In the genomic region with DNA sequence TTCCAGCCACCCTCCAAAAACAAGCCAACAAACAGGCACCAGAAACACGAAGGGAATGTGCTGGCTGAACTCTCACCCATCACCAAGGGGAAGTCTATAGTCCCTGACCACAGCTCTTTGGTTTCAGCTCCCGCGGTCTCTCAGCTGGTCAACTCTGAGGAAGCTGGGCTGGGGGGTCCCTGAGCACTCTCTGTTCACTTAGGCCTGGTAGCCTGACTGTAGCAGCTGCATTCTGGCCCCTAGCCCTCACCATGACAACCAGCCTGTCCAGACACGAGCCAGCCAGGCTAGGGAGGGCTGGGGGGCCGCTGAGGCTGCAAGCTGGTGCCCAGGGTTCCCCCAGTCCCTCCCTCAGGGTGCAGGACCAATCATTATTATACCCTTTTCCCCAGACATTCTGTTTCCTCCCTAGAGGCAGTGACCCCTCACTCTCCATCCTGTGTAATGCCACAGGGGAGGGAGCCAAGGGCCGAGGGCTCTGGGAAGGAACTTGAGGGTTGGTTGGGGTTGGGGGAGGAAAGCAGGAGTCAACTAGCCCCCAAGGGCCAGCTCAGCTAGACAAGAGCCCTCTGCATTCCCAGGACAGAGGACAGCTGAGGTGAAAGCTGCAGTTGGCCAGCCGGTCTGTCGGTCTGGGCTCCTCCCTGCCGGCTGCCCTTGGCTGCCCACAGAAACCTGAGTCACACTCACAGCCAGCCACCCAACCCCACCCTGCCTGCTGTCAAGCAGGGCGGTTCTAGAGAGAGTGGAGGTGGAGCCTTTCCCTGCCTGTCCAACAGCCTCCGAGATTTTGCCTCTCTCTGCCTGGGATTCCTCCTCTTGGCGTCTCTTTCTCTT, we compare ENCODE assay signal across 8 cellular contexts. TPM values are rescaled to one million over a fixed set of nuclear protein-coding genes. Genes with fewer than 3 reads are reported as not detected.
DNase-seq lines count a peak whose midpoint lies in the region; ATAC-seq and TF ChIP-seq lines count a peak whose summit lies in the region.

No MANE protein-coding gene starts in this region.

- H3K36me3 Mint-ChIP-seq in IgD-negative memory B cell: peaks cover 1% of the 10 kb centered on the region
- no peaks in the 10 kb centered on the region for H3K36me3 Mint-ChIP-seq in naive B cell

- TF ChIP-seq CTCF in PC-3 (conservative IDR thresholded peaks at IDR 0.05; ENCODE audit: low read depth, low read length) (no peak), esophagus muscularis mucosa (IDR thresholded peaks at IDR 0.05) (no peak)

- peak; percentile 98 for DNase-seq in DMS 273 (lab: John Stamatoyannopoulos, UW; ENCODE audit: unreplicated experiment)
- peak; percentile 95 for DNase-seq in PC-3
- DNase-seq in activated T-helper 1 cell treated with Interleukin-2 at 50 U/mL for 16 hours (ENCODE audit: low read depth): peak; percentile 63
- peak; percentile 98 for DNase-seq in esophagus muscularis mucosa (ENCODE audit: extremely low spot score)
- DNase-seq in naive B cell: peak; percentile 37
- peak; percentile 83 for DNase-seq in stimulated activated naive CD8-positive, alpha-beta T cell treated with anti-CD3 and anti-CD28 coated beads, Interleukin-15, Interleukin-2, amounts not matched to agents 100 U/mL and 50 U/mL, for 24 hours

- H3K27me3 Mint-ChIP-seq in IgD-negative memory B cell: no peaks in the 10 kb centered on the region
- H3K27me3 Mint-ChIP-seq in naive B cell: no peaks in the 10 kb centered on the region

- peak overlapping the region; percentile 97 to 100 (median 100) for H3K4me3 Mint-ChIP-seq in IgD-negative memory B cell
- H3K4me3 Mint-ChIP-seq in naive B cell: peak overlapping the region in 7 of 8 donors; percentile 94 to 100 (median 99)

- CTCF ChIA-PET in PC-3 (lab: Charles Lee): interaction anchor here (0.6 to 1.8 kb wide), 9 partner anchors 12 to 192 kb away, joined by 3 to 31 read pairs (median 5); partner anchors contain the start of genes SH3D21 and THRAP3

- peak overlapping the region; percentile 49; the same call in 1 of the 2 replicates for H2AFZ ChIP-seq in PC-3 (ENCODE audit: low read length)

- 0 out of 2 replicates have a peak, but pooled peaks cover 7% of the 10 kb centered on the region for H4K20me1 ChIP-seq in PC-3 (ENCODE audit: low read length)

- no peaks in the 10 kb centered on the region for H3F3A ChIP-seq in PC-3 (ENCODE audit: low read length, unreplicated experiment)

- H3K4me1 ChIP-seq in PC-3 (ENCODE audit: insufficient read depth, low read length) (peaks cover 34% of the 10 kb centered on the region), esophagus muscularis mucosa (peaks cover 51 to 81% (median 70%) of the 10 kb centered on the region in 4 donors)

- H3K9ac ChIP-seq in PC-3 (ENCODE audit: low read length): peak overlapping the region; percentile 81

- H3K4me1 Mint-ChIP-seq in IgD-negative memory B cell (peaks cover 38 to 42% (median 41%) of the 10 kb centered on the region in 3 donors), naive B cell (peaks cover 44 to 71% (median 66%) of the 10 kb centered on the region in 3 donors)

- 13% methylated on average over 9 of the region's 12 CpGs for WGBS in esophagus muscularis mucosa

- H3K4me3 ChIP-seq in PC-3 (ENCODE audit: low read length) (peak overlapping the region; percentile 45), esophagus muscularis mucosa (peak overlapping the region; percentile 29 to 87 (median 36))

- 0 out of 2 replicates have a peak, but pooled peaks cover 4% of the 10 kb centered on the region for H3K36me3 ChIP-seq in PC-3 (ENCODE audit: low read depth, low read length)
- H3K36me3 ChIP-seq in esophagus muscularis mucosa: peaks cover 0 to 11% (median 0%) of the 10 kb centered on the region in 4 donors

- no peak for TF ChIP-seq POLR2A in esophagus muscularis mucosa (IDR thresholded peaks at IDR 0.05; ENCODE audit: low read depth)

- H3K27ac Mint-ChIP-seq in IgD-negative memory B cell (peak overlapping the region; percentile 94 to 100 (median 100)), naive B cell (peak overlapping the region; percentile 98 to 100 (median 99))

- POLR2A ChIA-PET in PC-3 (lab: Charles Lee; ENCODE audit: unreplicated experiment): interaction anchor here (0.5 to 1.0 kb wide), 5 partner anchors 22 to 149 kb away, joined by 3 to 14 read pairs (median 3); no protein-coding TSS in a partner anchor

- BruUV-seq in PC-3 (replicated peaks; lab: Mats Ljungman, UMichigan): no TSS peak

- H3K4me2 ChIP-seq in PC-3 (ENCODE audit: low read length): peak overlapping the region; percentile 81

- no peaks in the 10 kb centered on the region for H3K9me2 ChIP-seq in PC-3 (replicated peaks; ENCODE audit: low read length)

- H3K27me3 ChIP-seq in PC-3 (ENCODE audit: low read length) (no peaks in the 10 kb centered on the region), esophagus muscularis mucosa (no peaks in the 10 kb centered on the region)

- H3K27ac ChIP-seq in PC-3 (ENCODE audit: low read length) (peak overlapping the region; percentile 96), esophagus muscularis mucosa (replicated peaks in 1 of 4) (peak overlapping the region; percentile 93 to 98 (median 96))

- TF ChIP-seq EP300 in esophagus muscularis mucosa (IDR thresholded peaks at IDR 0.05): no peak

- no peaks in the 10 kb centered on the region for H3K9me3 ChIP-seq in PC-3 (ENCODE audit: low read length)
- H3K9me3 ChIP-seq in esophagus muscularis mucosa: no peaks in the 10 kb centered on the region

- H3K9me3 Mint-ChIP-seq in IgD-negative memory B cell (no peaks in the 10 kb centered on the region), naive B cell (no peaks in the 10 kb centered on the region)

- H3K79me2 ChIP-seq in PC-3 (ENCODE audit: low read length): peaks cover 33% of the 10 kb centered on the region

- ATAC-seq in GM21529 (IDR thresholded peaks at IDR 0.05; ENCODE audit: unreplicated experiment) (peak; percentile 52), PC-3 (peak; percentile 77), naive B cell (ENCODE audit: low read depth in 2 of 2) (peak in 1 of 2 donors; percentile 7)
- ATAC-seq in stimulated activated naive CD8-positive, alpha-beta T cell treated with anti-CD3 and anti-CD28 coated beads, Interleukin-15, Interleukin-2, amounts not matched to agents 100 U/mL and 50 U/mL, for 24 hours: peak; percentile 65

- intact Hi-C loops in PC-3 (cut with micrococcal nuclease): no loop called here
- intact Hi-C loops in esophagus muscularis mucosa (cut with DNase I): loop anchor here (10.0 kb wide), 1 partner anchor 234 kb away; the partner anchor contains the start of gene STK40

RNA-seq across cellular contexts. Expression of gene TRAPPC3, which starts 1.2 kb away (rescaled TPM):
- 101 TPM for polyA plus RNA-seq in IgD-negative memory B cell
- 119 and 236 TPM in 2 replicates for total RNA-seq in PC-3 (2014; rRNA removed)
- 100 to 1,000 TPM in 3 of 4 donors, 10 to 100 TPM in 1; 97.9 to 164 (median 122) TPM for total RNA-seq in esophagus muscularis mucosa
- 100 to 1,000 TPM; 103 to 185 (median 109) TPM for polyA plus RNA-seq in naive B cell (ENCODE audit: low read depth in 6 of 6)

RNA-seq across cellular contexts. Expression of gene MAP7D1, which starts 5.4 kb away (rescaled TPM):
- polyA plus RNA-seq in IgD-negative memory B cell (11.4 TPM), naive B cell (ENCODE audit: low read depth in 6 of 6) (10 to 100 TPM in 1 of 6 donors, 1 to 10 TPM in 5; 2.6 to 12.5 (median 5.3) TPM)
- total RNA-seq in PC-3 (2014; rRNA removed) (113 and 160 TPM in 2 replicates), esophagus muscularis mucosa (100 to 1,000 TPM; 162 to 263 (median 225) TPM)

RNA-seq across cellular contexts. Expression of gene COL8A2, which starts 25.5 kb away (rescaled TPM):
- polyA plus RNA-seq in IgD-negative memory B cell (not detected), naive B cell (ENCODE audit: low read depth in 6 of 6) (under 1 TPM in 3 of 6 donors, not detected in 3; 0.10 to 0.25 (median 0.19) TPM)
- total RNA-seq in PC-3 (2014; rRNA removed) (0.26 and 0.58 TPM in 2 replicates), esophagus muscularis mucosa (10 to 100 TPM; 20.7 to 57.4 (median 34.7) TPM)

Comparison
In these comparisons a context has a peak if more than half of its experiments do, and no peak if none do; other contexts are left out.
1. DNase-seq: peak in every context shown above with its lines; median percentile 98 in DMS 273; 98 in esophagus muscularis mucosa; 95 in PC-3; 83 in stimulated activated naive CD8-positive, alpha-beta T cell treated with anti-CD3 and anti-CD28 coated beads, Interleukin-15, Interleukin-2, amounts not matched to agents 100 U/mL and 50 U/mL, for 24 hours; 63 in activated T-helper 1 cell treated with Interleukin-2 at 50 U/mL for 16 hours; 37 in naive B cell.
2. RNA of gene COL8A2, which starts 25.5 kb away (total RNA-seq): 20.7 to 57.4 TPM in esophagus muscularis mucosa; 0.26 to 0.58 TPM in PC-3; every median in the first group is over 10 times any median in the second.